Comparison of ENCODE assay signal across 22 cellular contexts in the genomic region with DNA sequence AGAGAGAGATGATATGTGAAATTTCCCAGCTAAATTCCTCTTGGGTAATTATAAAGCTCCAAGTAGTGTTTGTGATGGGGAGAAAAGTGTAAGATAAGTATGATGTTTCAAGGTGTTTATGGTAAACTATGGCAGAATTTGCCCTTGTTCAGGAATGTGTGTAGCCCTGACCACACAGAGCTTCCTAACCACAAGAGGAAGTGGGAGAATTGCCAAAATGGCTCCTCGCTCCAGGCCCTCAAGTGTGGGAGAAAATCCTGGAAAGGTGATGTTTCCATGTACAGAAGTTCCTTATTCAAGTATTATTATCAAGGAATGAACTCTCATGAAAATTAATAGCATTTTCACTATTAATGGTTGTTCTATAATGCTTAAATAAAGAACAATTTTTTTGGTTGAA.
"Had no signal": no experiment of that assay in that cellular context is flagged by ENCODE, and none has a peak within 500 bp of the region (broad histone marks: within the 10 kb centered on the region; RNA-seq: fewer than 3 reads in every experiment).

No MANE protein-coding gene starts in this region.

- H3K4me1 Mint-ChIP-seq: immature natural killer cell; naive thymus-derived CD4-positive, alpha-beta T cell; nephron progenitor cell; stimulated activated effector memory CD8-positive, alpha-beta T cell treated with anti-CD3 and anti-CD28 coated beads, Interleukin-12 subunit alpha, Interleukin-12 subunit beta, amount 100 ng/mL, for 72 hours had no signal

- H3K36me3 Mint-ChIP-seq: naive thymus-derived CD4-positive, alpha-beta T cell; stimulated activated effector memory CD8-positive, alpha-beta T cell treated with anti-CD3 and anti-CD28 coated beads, Interleukin-12 subunit alpha, Interleukin-12 subunit beta, amount 100 ng/mL, for 72 hours; type B pancreatic cell had no signal

- H3K27ac Mint-ChIP-seq: immature natural killer cell; naive thymus-derived CD4-positive, alpha-beta T cell; nephron progenitor cell; stimulated activated effector memory CD8-positive, alpha-beta T cell treated with anti-CD3 and anti-CD28 coated beads, Interleukin-12 subunit alpha, Interleukin-12 subunit beta, amount 100 ng/mL, for 72 hours; type B pancreatic cell had no signal

- H3K9me3 Mint-ChIP-seq: nephron progenitor cell, type B pancreatic cell had no signal

- H3K36me3 ChIP-seq: esophagus squamous epithelium, prostate gland, right lobe of liver, suprapubic skin, thyroid gland, uterus had no signal

- H3K27me3 Mint-ChIP-seq: naive thymus-derived CD4-positive, alpha-beta T cell had no signal

- H2AFZ ChIP-seq: parathyroid adenoma had no signal

- H3K9me3 ChIP-seq: esophagus squamous epithelium, prostate gland, right lobe of liver, suprapubic skin, thyroid gland, uterus had no signal

- H3K27ac ChIP-seq: esophagus squamous epithelium, foreskin keratinocyte, parathyroid adenoma, prostate gland, right lobe of liver, suprapubic skin, thyroid gland, uterus had no signal

- H3K79me2 ChIP-seq: parathyroid adenoma had no signal

- H3K9ac ChIP-seq: parathyroid adenoma had no signal

- H3K4me3 Mint-ChIP-seq: immature natural killer cell; naive thymus-derived CD4-positive, alpha-beta T cell; nephron progenitor cell; stimulated activated effector memory CD8-positive, alpha-beta T cell treated with anti-CD3 and anti-CD28 coated beads, Interleukin-12 subunit alpha, Interleukin-12 subunit beta, amount 100 ng/mL, for 72 hours; type B pancreatic cell had no signal

- H3K27me3 ChIP-seq: esophagus squamous epithelium, foreskin keratinocyte, right lobe of liver, suprapubic skin, thyroid gland, uterus had no signal

- H3K4me1 ChIP-seq: esophagus squamous epithelium, foreskin keratinocyte, parathyroid adenoma, prostate gland, right lobe of liver, suprapubic skin, thyroid gland, uterus had no signal

- DNase-seq: dermis blood vessel endothelial cell; esophagus squamous epithelium; foreskin keratinocyte; immature natural killer cell; left colon; left ventricle myocardium superior; mesendoderm; naive thymus-derived CD4-positive, alpha-beta T cell; nephron progenitor cell; retina; right lobe of liver; stimulated activated CD4-positive, alpha-beta T cell treated with anti-CD3 and anti-CD28 coated beads, Interleukin-4, amount 100 ng/mL, for 1 hour; stimulated activated CD8-positive, alpha-beta memory T cell treated with anti-CD3 and anti-CD28 coated beads, Interleukin-4, amount 100 ng/mL, for 48 hours; stimulated activated naive CD8-positive, alpha-beta T cell treated with anti-CD3 and anti-CD28 coated beads, Interleukin-15, Interleukin-2, amounts not matched to agents 100 U/mL and 50 U/mL, for 24 hours; thyroid gland; uterus had no signal

- H3K4me3 ChIP-seq: esophagus squamous epithelium, lung, prostate gland, right lobe of liver, suprapubic skin, thyroid gland, uterus had no signal
